Comparison of ENCODE assay signal across 15 cellular contexts in genomic region chr22:28771195-28771791, GRCh38. TPM values are rescaled to one million over a fixed set of nuclear protein-coding genes. Genes with fewer than 3 reads are reported as not detected.
DNase-seq lines count a peak whose midpoint lies in the region; ATAC-seq, FAIRE-seq and TF ChIP-seq lines count a peak whose summit lies in the region.
"Had no signal": no experiment of that assay in that cellular context is flagged by ENCODE, and none has a peak within 500 bp of the region (broad histone marks: within the 10 kb centered on the region; RNA-seq: fewer than 3 reads in every experiment).

No MANE protein-coding gene starts in this region.

- peak overlapping the region; percentile 90; the same call in 1 of the 2 replicates for H2BK12ac ChIP-seq in H1 (ENCODE audit: low read depth, low read length)

- no peak overlapping the region for H2BK20ac ChIP-seq in H1 (ENCODE audit: low read length)

- H3K4me3 ChIP-seq in H1 (ENCODE audit: extremely low read depth in 1 of 4, insufficient read depth in 2 of 4, low read depth in 3 of 4, low read length in 4 of 4) (no peak overlapping the region), osteoblast (ENCODE audit: insufficient read depth, low read length) (no peak overlapping the region), thyroid gland (replicated peaks in 1 of 3) (no peak overlapping the region)
- H3K4me3 ChIP-seq: SK-N-MC had no signal

- CTCF ChIA-PET in H1 (lab: Charles Lee; ENCODE audit: partially characterized antibody), result no interaction called here

- H3K23ac ChIP-seq in H1 (ENCODE audit: insufficient read length), result no peak overlapping the region

- TF ChIP-seq RAD21 in H1 (IDR thresholded peaks at IDR 0.05 in 1 of 2, conservative IDR thresholded peaks at IDR 0.05 in 1 of 2; ENCODE audit: low read depth in 2 of 2, low read length in 2 of 2), result no peak

- H3K27me3 ChIP-seq in H1 (replicated peaks in 1 of 4; ENCODE audit: control insufficient read depth in 3 of 4, extremely low read depth in 1 of 4, insufficient read depth in 3 of 4, low read length in 3 of 4) (no peaks in the 10 kb centered on the region), osteoblast (ENCODE audit: insufficient read depth, low read length) (peaks cover 3% of the 10 kb centered on the region), thyroid gland (no peaks in the 10 kb centered on the region)
- H3K27me3 ChIP-seq: BE2C had no signal

- peaks cover 0 to 19% (median 1%) of the 10 kb centered on the region in 4 experiments; a peak in 3 of 8 replicates for H3K36me3 ChIP-seq in H1 (ENCODE audit: control insufficient read depth in 2 of 4, insufficient read depth in 4 of 4, low read length in 3 of 4)
- H3K36me3 ChIP-seq in osteoblast (ENCODE audit: insufficient read depth, low read length), result peaks cover 9% of the 10 kb centered on the region
- no peaks in the 10 kb centered on the region for H3K36me3 ChIP-seq in thyroid gland

- intact Hi-C loops in thyroid gland (cut with DNase I), result no loop called here

- DNase-seq in HPDE6-E6E7 (ENCODE audit: extremely low spot score) (peak; percentile 49), NCI-H345 (lab: John Stamatoyannopoulos, UW) (peak; percentile 62), H1 (ENCODE audit: low read depth in 1 of 2, low spot score in 2 of 2) (no peak), osteoblast (ENCODE audit: insufficient read length, low spot score, missing footprints) (no peak), thyroid gland (no peak), urothelium cell line (ENCODE audit: low spot score) (no peak), UCSD-AML1 (lab: John Stamatoyannopoulos, UW; ENCODE audit: unreplicated experiment) (no peak)
- DNase-seq: activated CD4-positive, alpha-beta memory T cell treated with anti-CD3 and anti-CD28 coated beads, Interleukin-2, amount 10 ng/mL, durations not matched to agents 7 days and 5 days; BE2C; HCEC 1CT; mesendoderm; NCI-H1436 treated with DMSO at 0.1 percent for 48 hours had no signal

- H4K20me1 ChIP-seq in H1 (replicated peaks in 1 of 2; ENCODE audit: control insufficient read depth in 1 of 2, insufficient read depth in 2 of 2, low read length in 2 of 2) (peaks cover 0 to 2% of the 10 kb centered on the region in 2 experiments), osteoblast (ENCODE audit: insufficient read depth, low read length) (peaks cover 9% of the 10 kb centered on the region)

- H3K14ac ChIP-seq in H1 (ENCODE audit: insufficient read length), result no peak overlapping the region

- no peak overlapping the region for H3K18ac ChIP-seq in H1 (ENCODE audit: extremely low read depth, low read length)

- H2BK120ac ChIP-seq in H1 (replicated peaks; ENCODE audit: low read depth, low read length), result no peak overlapping the region

- H3K79me2 ChIP-seq in H1 (ENCODE audit: control insufficient read depth in 1 of 2, insufficient read depth in 2 of 2, low read length in 2 of 2) (peaks cover 0 to 23% of the 10 kb centered on the region in 2 experiments; a peak in 2 of 4 replicates), osteoblast (ENCODE audit: insufficient read depth, low read length) (peaks cover 32% of the 10 kb centered on the region)

- TF ChIP-seq POLR2A in H1 (IDR thresholded peaks at IDR 0.05; ENCODE audit: control extremely low read depth in 1 of 2, low read depth in 2 of 2, low read length in 2 of 2), result no peak
- TF ChIP-seq POLR2A in thyroid gland (IDR thresholded peaks at IDR 0.05), result no peak

- no peak overlapping the region for H3K56ac ChIP-seq in H1 (replicated peaks; ENCODE audit: insufficient read length, low read depth, low read length)

- H2BK5ac ChIP-seq in H1 (ENCODE audit: low read depth, low read length), result no peak overlapping the region

- no peak overlapping the region for H4K5ac ChIP-seq in H1 (ENCODE audit: insufficient read length, low read depth, low read length)

- ATAC-seq in HG02759 (IDR thresholded peaks at IDR 0.05; ENCODE audit: unreplicated experiment), result no peak
- ATAC-seq: stimulated activated effector memory CD8-positive, alpha-beta T cell treated with anti-CD3 and anti-CD28 coated beads, Interleukin-12 subunit alpha, Interleukin-12 subunit beta, amount 100 ng/mL, for 72 hours had no signal

- WGBS in H1 (ENCODE audit: extremely low coverage in 1 of 2, insufficient coverage in 1 of 2, insufficient read length in 1 of 2, insufficient replicate concordance in 2 of 2, low coverage in 1 of 2, low lambda C conversion rate in 2 of 2, missing lambda C conversion rate in 1 of 2), 2 experiments, result 90% methylated on average over 4 of the region's 5 CpGs; no CpG with 5 or more reads in 1 of the 2 experiments
- 73 to 77% methylated on average over 5 of the region's 5 CpGs for WGBS in thyroid gland, 2 donors

- FAIRE-seq in H1 (lab: Jason Lieb, UNC) (no peak), urothelium cell line (lab: Jason Lieb, UNC) (no peak)

- TF ChIP-seq CTCF in H1 (IDR thresholded peaks at IDR 0.05; ENCODE audit: control extremely low read depth in 1 of 3, insufficient read depth in 1 of 3, low read depth in 1 of 3, low read length in 3 of 3) (no peak), osteoblast (IDR thresholded peaks at IDR 0.05; ENCODE audit: extremely low read depth, low read depth, low read length) (no peak), thyroid gland (IDR thresholded peaks at IDR 0.05) (no peak)

- H3K27ac ChIP-seq in H1 (ENCODE audit: low read depth, low read length), result no peak overlapping the region
- H3K27ac ChIP-seq in osteoblast (ENCODE audit: low read depth, low read length), result no peak overlapping the region
- H3K27ac ChIP-seq in thyroid gland, result no peak overlapping the region
- H3K27ac ChIP-seq: SK-N-MC had no signal

- POLR2A ChIA-PET in H1 (lab: Charles Lee; ENCODE audit: partially characterized antibody), result interaction anchor here (2.4 to 5.5 kb wide), 3 partner anchors 10 to 33 kb away, joined by 5 to 31 read pairs (median 25); partner anchors contain the start of gene XBP1

- H3K4me1 ChIP-seq in H1 (replicated peaks in 1 of 4; ENCODE audit: control insufficient read depth in 3 of 4, insufficient read depth in 4 of 4, low read length in 3 of 4), result peaks cover 0 to 3% (median 0%) of the 10 kb centered on the region in 4 experiments; a peak in 2 of 7 replicates
- H3K4me1 ChIP-seq in osteoblast (ENCODE audit: insufficient read depth, low read length), result peaks cover 9% of the 10 kb centered on the region
- H3K4me1 ChIP-seq in thyroid gland, result peaks cover 5 to 13% of the 10 kb centered on the region in 2 donors
- H3K4me1 ChIP-seq: BE2C had no signal

- no peak overlapping the region for H2BK15ac ChIP-seq in H1 (ENCODE audit: low read length)

- no peak overlapping the region for H2AFZ ChIP-seq in H1 (ENCODE audit: low read length)
- H2AFZ ChIP-seq in osteoblast (ENCODE audit: low read length), result peak overlapping the region; percentile 73

- no peak overlapping the region for H4K8ac ChIP-seq in H1 (ENCODE audit: extremely low read depth, insufficient read depth, low read length)

- no peaks in the 10 kb centered on the region for H3K9me3 ChIP-seq in H1 (ENCODE audit: insufficient read depth in 2 of 2, low read depth in 1 of 2, low read length in 1 of 2)
- H3K9me3 ChIP-seq in osteoblast (ENCODE audit: low read depth, low read length), result no peaks in the 10 kb centered on the region
- no peaks in the 10 kb centered on the region for H3K9me3 ChIP-seq in thyroid gland
- H3K9me3 ChIP-seq: BE2C had no signal

- H3K4me2 ChIP-seq in H1 (ENCODE audit: insufficient read depth in 1 of 2, low read depth in 2 of 2, low read length in 2 of 2), result no peak overlapping the region
- H3K4me2 ChIP-seq in osteoblast (ENCODE audit: insufficient read depth, low read length), result no peak overlapping the region

- no peak overlapping the region for H4K91ac ChIP-seq in H1 (replicated peaks; ENCODE audit: insufficient read length, low read length)

- H3K23me2 ChIP-seq in H1 (ENCODE audit: low read depth, low read length), result peaks cover 4% of the 10 kb centered on the region

- no peak overlapping the region for H3K4ac ChIP-seq in H1 (replicated peaks; ENCODE audit: insufficient read length, low read depth, low read length)

- H3K79me1 ChIP-seq in H1 (ENCODE audit: low read depth, low read length), result peaks cover 3% of the 10 kb centered on the region; the same call in 1 of the 2 replicates

- no peak overlapping the region for H2AK5ac ChIP-seq in H1 (ENCODE audit: low read depth, low read length)

- TF ChIP-seq EP300 in H1 (IDR thresholded peaks at IDR 0.05; ENCODE audit: borderline replicate concordance in 1 of 2, low read depth in 2 of 2, low read length in 2 of 2), result no peak

- no peak overlapping the region for H3K9ac ChIP-seq in H1 (replicated peaks in 1 of 4; ENCODE audit: extremely low read depth in 1 of 4, low read depth in 3 of 4, low read length in 3 of 4)

RNA-seq across cellular contexts. Expression of gene CCDC117, which starts 1.2 kb away (rescaled TPM):
- 40.4 and 43.1 TPM in 2 replicates for total RNA-seq in H1 (2021; fragmentation: NEBNext Ultra II Directional; extraction: Animal tissue kit (Norgen Biotek cat#: 25700))
- 5.9 and 9.1 TPM in 2 replicates for polyA plus RNA-seq in H1 (2011; rRNA removed)
- polyA plus RNA-seq in H1 (2011; cell fraction: cytosol; rRNA removed), result 14.7 TPM
- 3.4 TPM for polyA plus RNA-seq in H1 (2011; cell fraction: nucleus; rRNA removed)
- polyA plus RNA-seq in H1 (2012, experiment 1 of 2), result 15.2 to 44.0 TPM (median 17.7 TPM) in 4 replicates
- polyA plus RNA-seq in H1 (2012, experiment 2 of 2), result 5.5 TPM
- 21.7 TPM for polyA plus RNA-seq in H1 (2013, experiment 1 of 2)
- polyA plus RNA-seq in H1 (2013, experiment 2 of 2), result 23.0 TPM
- polyA minus RNA-seq in H1 (2011; rRNA and poly(A)+ RNA removed), result 8.2 and 8.8 TPM in 2 replicates
- polyA minus RNA-seq in H1 (2011; cell fraction: cytosol; rRNA and poly(A)+ RNA removed), result 14.6 TPM
- 10.3 TPM for polyA minus RNA-seq in H1 (2011; cell fraction: nucleus; rRNA and poly(A)+ RNA removed)
- total RNA-seq in osteoblast (25.9 and 28.6 TPM in 2 replicates), thyroid gland (10 to 100 TPM; 21.2 to 40.2 (median 26.5) TPM)

RNA-seq across cellular contexts. Expression of gene XBP1, which starts 29.1 kb away (rescaled TPM):
- 128 and 131 TPM in 2 replicates for total RNA-seq in H1 (2021; fragmentation: NEBNext Ultra II Directional; extraction: Animal tissue kit (Norgen Biotek cat#: 25700))
- 76.3 and 99.8 TPM in 2 replicates for polyA plus RNA-seq in H1 (2011; rRNA removed)
- 84.1 TPM for polyA plus RNA-seq in H1 (2011; cell fraction: cytosol; rRNA removed)
- polyA plus RNA-seq in H1 (2011; cell fraction: nucleus; rRNA removed), result 85.0 TPM
- 77.8 to 88.7 TPM (median 84.7 TPM) in 4 replicates for polyA plus RNA-seq in H1 (2012, experiment 1 of 2)
- polyA plus RNA-seq in H1 (2012, experiment 2 of 2), result 117 TPM
- 162 TPM for polyA plus RNA-seq in H1 (2013, experiment 1 of 2)
- polyA plus RNA-seq in H1 (2013, experiment 2 of 2), result 173 TPM
- 195 and 221 TPM in 2 replicates for polyA minus RNA-seq in H1 (2011; rRNA and poly(A)+ RNA removed)
- 84.3 TPM for polyA minus RNA-seq in H1 (2011; cell fraction: cytosol; rRNA and poly(A)+ RNA removed)
- 63.4 TPM for polyA minus RNA-seq in H1 (2011; cell fraction: nucleus; rRNA and poly(A)+ RNA removed)
- total RNA-seq in osteoblast, result 199 and 219 TPM in 2 replicates
- total RNA-seq in thyroid gland, result 100 to 1,000 TPM; 301 to 513 (median 421) TPM

RNA-seq across cellular contexts. Expression of gene HSCB, which starts 29.5 kb away (rescaled TPM):
- 15.4 and 16.6 TPM in 2 replicates for total RNA-seq in H1 (2021; fragmentation: NEBNext Ultra II Directional; extraction: Animal tissue kit (Norgen Biotek cat#: 25700))
- polyA plus RNA-seq in H1 (2011; rRNA removed), result 14.7 and 16.1 TPM in 2 replicates
- 16.7 TPM for polyA plus RNA-seq in H1 (2011; cell fraction: cytosol; rRNA removed)
- 8.7 TPM for polyA plus RNA-seq in H1 (2011; cell fraction: nucleus; rRNA removed)
- polyA plus RNA-seq in H1 (2012, experiment 1 of 2), result 14.1 to 21.6 TPM (median 18.6 TPM) in 4 replicates
- polyA plus RNA-seq in H1 (2012, experiment 2 of 2), result 11.8 TPM
- polyA plus RNA-seq in H1 (2013, experiment 1 of 2), result 16.3 TPM
- 15.3 TPM for polyA plus RNA-seq in H1 (2013, experiment 2 of 2)
- polyA minus RNA-seq in H1 (2011; rRNA and poly(A)+ RNA removed), result 4.6 and 6.5 TPM in 2 replicates
- polyA minus RNA-seq in H1 (2011; cell fraction: cytosol; rRNA and poly(A)+ RNA removed), result 2.5 TPM
- 10.3 TPM for polyA minus RNA-seq in H1 (2011; cell fraction: nucleus; rRNA and poly(A)+ RNA removed)
- total RNA-seq in osteoblast (13.0 and 16.8 TPM in 2 replicates), thyroid gland (10 to 100 TPM; 10.7 to 30.6 (median 25.6) TPM)

RNA-seq across cellular contexts. Expression of gene CHEK2, which starts 29.7 kb away (rescaled TPM):
- 73.8 and 74.9 TPM in 2 replicates for total RNA-seq in H1 (2021; fragmentation: NEBNext Ultra II Directional; extraction: Animal tissue kit (Norgen Biotek cat#: 25700))
- polyA plus RNA-seq in H1 (2011; rRNA removed), result 89.5 and 109 TPM in 2 replicates
- polyA plus RNA-seq in H1 (2011; cell fraction: cytosol; rRNA removed), result 104 TPM
- 41.4 TPM for polyA plus RNA-seq in H1 (2011; cell fraction: nucleus; rRNA removed)
- polyA plus RNA-seq in H1 (2012, experiment 1 of 2), result 55.1 to 84.8 TPM (median 62.8 TPM) in 4 replicates
- polyA plus RNA-seq in H1 (2012, experiment 2 of 2), result 52.9 TPM
- polyA plus RNA-seq in H1 (2013, experiment 1 of 2), result 58.8 TPM
- polyA plus RNA-seq in H1 (2013, experiment 2 of 2), result 56.1 TPM
- 56.5 and 69.5 TPM in 2 replicates for polyA minus RNA-seq in H1 (2011; rRNA and poly(A)+ RNA removed)
- 63.6 TPM for polyA minus RNA-seq in H1 (2011; cell fraction: cytosol; rRNA and poly(A)+ RNA removed)
- polyA minus RNA-seq in H1 (2011; cell fraction: nucleus; rRNA and poly(A)+ RNA removed), result 41.2 TPM
- total RNA-seq in osteoblast (10.0 and 13.4 TPM in 2 replicates), thyroid gland (10 to 100 TPM in 2 of 4 donors, 1 to 10 TPM in 2; 7.1 to 16.0 (median 9.4) TPM)

Comparison
In these comparisons a context has a peak if more than half of its experiments do, and no peak if none do; other contexts are left out.
1. DNase-seq: peak in HPDE6-E6E7 (single experiment) and NCI-H345 (single experiment); none in H1 (0 of 2), osteoblast (single experiment), thyroid gland (0 of 2), urothelium cell line (single experiment) and UCSD-AML1 (single experiment).